ENCODE assay signal across 10 cellular contexts in the genomic region with DNA sequence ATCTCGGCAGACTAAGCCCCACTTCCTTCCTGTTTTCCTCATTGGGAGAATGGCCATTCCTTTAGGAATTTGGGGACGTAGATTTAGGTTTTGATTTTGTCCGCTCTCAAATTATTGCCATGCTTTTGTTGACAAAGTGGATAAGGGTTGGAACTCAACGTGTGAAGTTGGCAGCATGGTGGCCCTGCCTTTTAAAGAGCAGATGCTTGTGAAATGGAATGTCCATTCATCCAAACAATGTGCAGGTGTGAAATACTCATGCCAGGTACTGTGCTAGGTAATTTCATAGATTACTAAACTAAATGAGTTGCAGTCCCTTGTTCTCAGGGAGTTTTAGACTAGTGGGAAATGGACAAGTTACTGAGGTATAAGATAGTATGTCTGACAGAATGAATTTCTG.
"Had no signal": no experiment of that assay in that cellular context is flagged by ENCODE, and none has a peak within 500 bp of the region (broad histone marks: within the 10 kb centered on the region; RNA-seq: fewer than 3 reads in every experiment).

No MANE protein-coding gene starts in this region.

- H2AFZ ChIP-seq: GM23248 had no signal

- H3K4me3 ChIP-seq: GM23248, HAP-1, K562 had no signal

- H3K4me1 ChIP-seq: HAP-1 had no signal

- H3K9me3 ChIP-seq: HAP-1 had no signal

- H3K36me3 ChIP-seq: HAP-1 had no signal

- H3K27ac ChIP-seq: GM23248, HL-60 had no signal

- ATAC-seq: HCT116, K562 had no signal

- H3K9ac ChIP-seq: GM23248 had no signal

- DNase-seq: GM23248, GOT3, H7, HFFc6, IMR-90, KG1 had no signal
